19 cellular contexts compared by ENCODE assay signal in the genomic region with DNA sequence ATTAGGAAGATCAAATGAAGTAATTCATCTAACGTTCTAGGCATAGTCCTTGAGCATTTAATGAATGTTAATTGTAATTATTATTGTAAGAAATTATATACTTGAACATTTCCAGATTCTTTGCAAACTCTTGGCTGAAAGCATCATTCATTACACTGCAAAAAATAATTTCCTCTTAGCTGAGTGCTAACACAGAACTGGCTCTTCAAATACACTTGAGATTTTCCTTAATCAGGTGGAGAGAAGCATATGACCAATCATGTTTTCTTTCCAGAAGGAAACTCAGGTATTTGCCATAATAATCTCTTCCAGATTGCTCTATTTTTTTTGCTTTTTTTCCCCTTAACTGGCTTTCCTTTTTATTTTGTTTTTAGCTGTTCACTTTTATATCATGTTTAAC.
"Had no signal": no experiment of that assay in that cellular context is flagged by ENCODE, and none has a peak within 500 bp of the region (broad histone marks: within the 10 kb centered on the region; RNA-seq: fewer than 3 reads in every experiment).

No MANE protein-coding gene starts in this region.

- H3K27me3 ChIP-seq: colonic mucosa, dorsolateral prefrontal cortex, heart right ventricle, neutrophil, right lobe of liver, testis, tibial nerve had no signal

- H3K9me3 ChIP-seq: colonic mucosa, heart right ventricle, mucosa of descending colon, neutrophil, psoas muscle, right lobe of liver, testis, tibial nerve had no signal

- H3K4me1 ChIP-seq: colonic mucosa, psoas muscle, right lobe of liver, testis, tibial nerve had no signal

- H3K4me3 ChIP-seq: colonic mucosa, dorsolateral prefrontal cortex, heart right ventricle, mucosa of descending colon, psoas muscle, right lobe of liver, testis, tibial nerve had no signal

- H3K9me3 Mint-ChIP-seq: naive thymus-derived CD8-positive, alpha-beta T cell; stimulated activated memory B cell treated with anti-CD40 and anti-IgM and Interleukin-4, amounts not matched to agents 10 μg/mL and 1 μg/mL and 100 μg/mL, for 72 hours; stimulated activated naive CD8-positive, alpha-beta T cell treated with anti-CD3 and anti-CD28 coated beads, Interleukin-15, amount 100 ng/mL, for 72 hours had no signal

- H3K27me3 Mint-ChIP-seq: naive thymus-derived CD8-positive, alpha-beta T cell; stimulated activated memory B cell treated with anti-CD40 and anti-IgM and Interleukin-4, amounts not matched to agents 10 μg/mL and 1 μg/mL and 100 μg/mL, for 72 hours; stimulated activated naive CD8-positive, alpha-beta T cell treated with anti-CD3 and anti-CD28 coated beads, Interleukin-15, amount 100 ng/mL, for 72 hours had no signal

- ATAC-seq: esophagus mucosa; heart right ventricle; mucosa of descending colon; naive thymus-derived CD8-positive, alpha-beta T cell; psoas muscle; right lobe of liver; stimulated activated memory B cell treated with anti-CD40 and anti-IgM and Interleukin-4, amounts not matched to agents 10 μg/mL and 1 μg/mL and 100 μg/mL, for 72 hours; stimulated activated naive CD8-positive, alpha-beta T cell treated with anti-CD3 and anti-CD28 coated beads, Interleukin-15, amount 100 ng/mL, for 72 hours had no signal

- H3K4me3 Mint-ChIP-seq: naive thymus-derived CD8-positive, alpha-beta T cell; stimulated activated memory B cell treated with anti-CD40 and anti-IgM and Interleukin-4, amounts not matched to agents 10 μg/mL and 1 μg/mL and 100 μg/mL, for 72 hours; stimulated activated naive CD8-positive, alpha-beta T cell treated with anti-CD3 and anti-CD28 coated beads, Interleukin-15, amount 100 ng/mL, for 72 hours had no signal

- H3K27ac Mint-ChIP-seq: stimulated activated memory B cell treated with anti-CD40 and anti-IgM and Interleukin-4, amounts not matched to agents 10 μg/mL and 1 μg/mL and 100 μg/mL, for 72 hours; stimulated activated naive CD8-positive, alpha-beta T cell treated with anti-CD3 and anti-CD28 coated beads, Interleukin-15, amount 100 ng/mL, for 72 hours had no signal

- DNase-seq: colonic mucosa; dorsolateral prefrontal cortex; effector CD8-positive, alpha-beta T cell; heart right ventricle; hypothalamus; kidney glomerular epithelial cell; mucosa of descending colon; naive thymus-derived CD8-positive, alpha-beta T cell; psoas muscle; retina; right lobe of liver; stimulated activated CD4-positive, alpha-beta T cell treated with anti-CD3 and anti-CD28 coated beads, Interleukin-4, amount 100 ng/mL, for 1 hour; stimulated activated CD8-positive, alpha-beta memory T cell treated with anti-CD3 and anti-CD28 coated beads, Interleukin-4, amount 100 ng/mL, for 48 hours; stimulated activated naive CD8-positive, alpha-beta T cell treated with anti-CD3 and anti-CD28 coated beads, Interleukin-15, amount 100 ng/mL, for 72 hours; testis had no signal

- H3K27ac ChIP-seq: colonic mucosa, dorsolateral prefrontal cortex, heart right ventricle, neutrophil, psoas muscle, right lobe of liver, testis, tibial nerve had no signal

- H3K36me3 ChIP-seq: colonic mucosa, neutrophil, right lobe of liver, tibial nerve had no signal
